ENCODE assay signal across 10 cellular contexts in genomic region chr14:103110681-103111296, GRCh38. TPM values are rescaled to one million over a fixed set of nuclear protein-coding genes. Genes with fewer than 3 reads are reported as not detected.
A peak's percentile ranks its signal among the peaks of the same experiment; 100 is the strongest.
DNase-seq lines count a peak whose midpoint lies in the region; ATAC-seq lines count a peak whose summit lies in the region.
"Had no signal": no experiment of that assay in that cellular context is flagged by ENCODE, and none has a peak within 500 bp of the region (broad histone marks: within the 10 kb centered on the region; RNA-seq: fewer than 3 reads in every experiment).

No MANE protein-coding gene starts in this region.

- H4K20me1 ChIP-seq in BLaER1 treated with 17β-estradiol and CSF1 and Interleukin-3, amounts not matched to agents 10 nM and 100 nM = peaks cover 0 to 9% (median 0%) of the 10 kb centered on the region in 11 experiments; a peak in 2 of 22 replicates

- peaks cover 72 to 87% (median 84%) of the 10 kb centered on the region in 10 experiments for H3K4me1 ChIP-seq in BLaER1 treated with 17β-estradiol and CSF1 and Interleukin-3, amounts not matched to agents 10 nM and 100 nM

- H3K9ac ChIP-seq in BLaER1 treated with 17β-estradiol and CSF1 and Interleukin-3, amounts not matched to agents 10 nM and 100 nM = peak overlapping the region in 5 of 11 experiments; percentile 0 to 55 (median 34); a peak in 6 of 22 replicates

- 0 out of 22 replicates have a peak, but pooled peaks cover 0 to under 1% (median 0%) of the 10 kb centered on the region in 11 experiments for H3K27me3 ChIP-seq in BLaER1 treated with 17β-estradiol and CSF1 and Interleukin-3, amounts not matched to agents 10 nM and 100 nM

- H3K36me3 ChIP-seq in BLaER1 treated with 17β-estradiol and CSF1 and Interleukin-3, amounts not matched to agents 10 nM and 100 nM = no peaks in the 10 kb centered on the region

- H3K4me3 ChIP-seq in BLaER1 treated with 17β-estradiol and CSF1 and Interleukin-3, amounts not matched to agents 10 nM and 100 nM = no peak overlapping the region

- ATAC-seq in HG02678 (IDR thresholded peaks at IDR 0.05; ENCODE audit: unreplicated experiment) (no peak), GM21447 (IDR thresholded peaks at IDR 0.05; ENCODE audit: unreplicated experiment) (no peak), GM19467 (IDR thresholded peaks at IDR 0.05; ENCODE audit: unreplicated experiment) (no peak)

- DNase-seq in NCI-H1048 (lab: John Stamatoyannopoulos, UW) (peak; percentile 52), astrocyte of the hippocampus (ENCODE audit: low read depth, low spot score) (peak; percentile 58), myocyte (ENCODE audit: low read depth) (peak; percentile 94), NCI-H2081 (lab: John Stamatoyannopoulos, UW) (no peak)
- DNase-seq: mammary epithelial cell had no signal

- H3K9me3 ChIP-seq in BLaER1 treated with 17β-estradiol and CSF1 and Interleukin-3, amounts not matched to agents 10 nM and 100 nM (replicated peaks in 1 of 11) = no peaks in the 10 kb centered on the region

- H3K27ac ChIP-seq in BLaER1 treated with 17β-estradiol and CSF1 and Interleukin-3, amounts not matched to agents 10 nM and 100 nM = peak overlapping the region in 6 of 11 experiments; percentile 15 to 63 (median 36); a peak in 7 of 22 replicates

- peak overlapping the region; percentile 76 to 92 (median 81) for H3K4me2 ChIP-seq in BLaER1 treated with 17β-estradiol and CSF1 and Interleukin-3, amounts not matched to agents 10 nM and 100 nM

RNA-seq across cellular contexts. Expression of gene TNFAIP2, which starts 12.5 kb away (rescaled TPM):
- total RNA-seq in myocyte = 76.6 and 179 TPM in 2 replicates
- 21.1 TPM for polyA plus RNA-seq in myocyte (2012)
- total RNA-seq: OCI-LY7 had no signal

RNA-seq across cellular contexts. Expression of gene EXOC3L4, which starts 16.3 kb away (rescaled TPM):
- total RNA-seq in myocyte = 58.9 and 99.9 TPM in 2 replicates
- 3.0 TPM for polyA plus RNA-seq in myocyte (2012)
- total RNA-seq: mammary epithelial cell, OCI-LY7 had no signal
- polyA plus RNA-seq: mammary epithelial cell had no signal

RNA-seq across cellular contexts. Expression of gene LBHD2, which starts 26.8 kb away (rescaled TPM):
- 0.94 and 2.7 TPM in 2 replicates for total RNA-seq in myocyte
- polyA plus RNA-seq in myocyte (2012) = not detected
- total RNA-seq: mammary epithelial cell, OCI-LY7 had no signal
- polyA plus RNA-seq: mammary epithelial cell had no signal

RNA-seq across cellular contexts. Expression of gene CDC42BPB, which starts 53.4 kb away (rescaled TPM):
- 63.4 and 64.0 TPM in 2 replicates for total RNA-seq in myocyte
- 80.6 TPM for polyA plus RNA-seq in myocyte (2012)

Comparison
In these comparisons a context has a peak if more than half of its experiments do, and no peak if none do; other contexts are left out.
1. DNase-seq: peak in NCI-H1048 (single experiment), astrocyte of the hippocampus (single experiment) and myocyte (single experiment); none in NCI-H2081 (0 of 2).